17 cellular contexts compared by ENCODE assay signal in genomic region chr17:65297384-65297783, GRCh38.
DNase-seq lines count a peak whose midpoint lies in the region; ATAC-seq, FAIRE-seq and TF ChIP-seq lines count a peak whose summit lies in the region.
"Had no signal": no experiment of that assay in that cellular context is flagged by ENCODE, and none has a peak within 500 bp of the region (broad histone marks: within the 10 kb centered on the region; RNA-seq: fewer than 3 reads in every experiment).

No MANE protein-coding gene starts in this region.

- no peaks in the 10 kb centered on the region for H3K27me3 ChIP-seq in bronchial epithelial cell (ENCODE audit: control insufficient read depth, insufficient read depth, low read length)

- TF ChIP-seq CTCF in bronchial epithelial cell (IDR thresholded peaks at IDR 0.05; ENCODE audit: insufficient read depth, low read length, severe bottlenecking), result no peak

- no peaks in the 10 kb centered on the region for H3K4me1 Mint-ChIP-seq in activated CD4-positive, alpha-beta memory T cell treated with anti-CD3 and anti-CD28 coated beads for 36 hours (ENCODE audit: low read depth)
- H3K4me1 Mint-ChIP-seq: activated CD4-positive, alpha-beta memory T cell treated with anti-CD3 and anti-CD28 coated beads, Interleukin-2, amount 10 ng/mL, durations not matched to agents 7 days and 5 days had no signal

- H3K27me3 Mint-ChIP-seq in activated CD4-positive, alpha-beta memory T cell treated with anti-CD3 and anti-CD28 coated beads for 36 hours, result peaks cover 6% of the 10 kb centered on the region

- FAIRE-seq in bronchial epithelial cell (lab: Jason Lieb, UNC), result no peak

- H3K9me3 Mint-ChIP-seq in activated CD4-positive, alpha-beta memory T cell treated with anti-CD3 and anti-CD28 coated beads for 36 hours, result no peaks in the 10 kb centered on the region
- H3K9me3 Mint-ChIP-seq: activated CD4-positive, alpha-beta memory T cell treated with anti-CD3 and anti-CD28 coated beads, Interleukin-2, amount 10 ng/mL, durations not matched to agents 7 days and 5 days; activated naive CD8-positive, alpha-beta T cell treated with anti-CD3 and anti-CD28 coated beads, Interleukin-2, amount 10 ng/mL, durations not matched to agents 7 days and 5 days; activated T-cell treated with anti-CD3 and anti-CD28 coated beads, Interleukin-2, amount 50 U/mL, for 72 hours had no signal

- no peak overlapping the region for H3K4me3 Mint-ChIP-seq in activated CD4-positive, alpha-beta memory T cell treated with anti-CD3 and anti-CD28 coated beads for 36 hours
- H3K4me3 Mint-ChIP-seq: activated CD4-positive, alpha-beta memory T cell treated with anti-CD3 and anti-CD28 coated beads, Interleukin-2, amount 10 ng/mL, durations not matched to agents 7 days and 5 days; activated naive CD8-positive, alpha-beta T cell treated with anti-CD3 and anti-CD28 coated beads, Interleukin-2, amount 10 ng/mL, durations not matched to agents 7 days and 5 days; activated T-cell treated with anti-CD3 and anti-CD28 coated beads, Interleukin-2, amount 50 U/mL, for 72 hours; naive thymus-derived CD4-positive, alpha-beta T cell had no signal

- no peaks in the 10 kb centered on the region for H3K36me3 ChIP-seq in bronchial epithelial cell (ENCODE audit: control insufficient read depth, insufficient read depth, low read length)
- H3K36me3 ChIP-seq: WERI-Rb-1 had no signal

- intact Hi-C loops in activated CD4-positive, alpha-beta memory T cell treated with anti-CD3 and anti-CD28 coated beads for 36 hours (cut with micrococcal nuclease), result loop anchor here (10.0 kb wide), 1 partner anchor 497 kb away; no protein-coding TSS in a partner anchor

- no peak for ATAC-seq in GM19328 (IDR thresholded peaks at IDR 0.05; ENCODE audit: unreplicated experiment)
- ATAC-seq: activated T-cell treated with anti-CD3 and anti-CD28 coated beads, Interleukin-2, amount 50 U/mL, for 72 hours; naive thymus-derived CD4-positive, alpha-beta T cell had no signal

- DNase-seq in COLO829 (ENCODE audit: low spot score) (peak; percentile 67), LHCN-M2 (ENCODE audit: low read depth) (peak; percentile 70), bronchial epithelial cell (ENCODE audit: low read depth) (peak; percentile 56), iris pigment epithelial cell (ENCODE audit: low read depth) (peak; percentile 80), amniotic stem cell (lab: John Stamatoyannopoulos, UW) (no peak), ureter (ENCODE audit: low spot score) (no peak)
- no peak for DNase-seq in activated CD4-positive, alpha-beta memory T cell treated with anti-CD3 and anti-CD28 coated beads for 36 hours
- DNase-seq: activated CD4-positive, alpha-beta memory T cell treated with anti-CD3 and anti-CD28 coated beads, Interleukin-2, amount 10 ng/mL, durations not matched to agents 7 days and 5 days; activated naive CD8-positive, alpha-beta T cell treated with anti-CD3 and anti-CD28 coated beads, Interleukin-2, amount 10 ng/mL, durations not matched to agents 7 days and 5 days; activated T-cell treated with anti-CD3 and anti-CD28 coated beads, Interleukin-2, amount 50 U/mL, for 72 hours; AML-193; central memory CD4-positive, alpha-beta T cell; effector memory CD4-positive, alpha-beta T cell; naive thymus-derived CD4-positive, alpha-beta T cell; NCI-H1417; WERI-Rb-1 had no signal

- CTCF ChIA-PET in activated CD4-positive, alpha-beta memory T cell treated with anti-CD3 and anti-CD28 coated beads for 36 hours (lab: Charles Lee), result no interaction called here

- H3K36me3 Mint-ChIP-seq in activated CD4-positive, alpha-beta memory T cell treated with anti-CD3 and anti-CD28 coated beads for 36 hours, result no peaks in the 10 kb centered on the region
- H3K36me3 Mint-ChIP-seq: activated naive CD8-positive, alpha-beta T cell treated with anti-CD3 and anti-CD28 coated beads, Interleukin-2, amount 10 ng/mL, durations not matched to agents 7 days and 5 days; naive thymus-derived CD4-positive, alpha-beta T cell had no signal

- POLR2A ChIA-PET in activated CD4-positive, alpha-beta memory T cell treated with anti-CD3 and anti-CD28 coated beads for 36 hours (lab: Charles Lee), result no interaction called here

- no peak overlapping the region for H3K4me3 ChIP-seq in bronchial epithelial cell (ENCODE audit: low read depth, low read length)

- H3K27ac Mint-ChIP-seq in activated CD4-positive, alpha-beta memory T cell treated with anti-CD3 and anti-CD28 coated beads for 36 hours, result no peak overlapping the region
- H3K27ac Mint-ChIP-seq: activated CD4-positive, alpha-beta memory T cell treated with anti-CD3 and anti-CD28 coated beads, Interleukin-2, amount 10 ng/mL, durations not matched to agents 7 days and 5 days; activated naive CD8-positive, alpha-beta T cell treated with anti-CD3 and anti-CD28 coated beads, Interleukin-2, amount 10 ng/mL, durations not matched to agents 7 days and 5 days; activated T-cell treated with anti-CD3 and anti-CD28 coated beads, Interleukin-2, amount 50 U/mL, for 72 hours; naive thymus-derived CD4-positive, alpha-beta T cell had no signal

Comparison
In these comparisons a context has a peak if more than half of its experiments do, and no peak if none do; other contexts are left out.
1. DNase-seq: peak in COLO829 (single experiment), LHCN-M2 (single experiment), bronchial epithelial cell (single experiment) and iris pigment epithelial cell (single experiment); none in amniotic stem cell (single experiment), ureter (single experiment) and activated CD4-positive, alpha-beta memory T cell treated with anti-CD3 and anti-CD28 coated beads for 36 hours (single experiment).